ENCODE assay signal across 8 cellular contexts in the genomic region with DNA sequence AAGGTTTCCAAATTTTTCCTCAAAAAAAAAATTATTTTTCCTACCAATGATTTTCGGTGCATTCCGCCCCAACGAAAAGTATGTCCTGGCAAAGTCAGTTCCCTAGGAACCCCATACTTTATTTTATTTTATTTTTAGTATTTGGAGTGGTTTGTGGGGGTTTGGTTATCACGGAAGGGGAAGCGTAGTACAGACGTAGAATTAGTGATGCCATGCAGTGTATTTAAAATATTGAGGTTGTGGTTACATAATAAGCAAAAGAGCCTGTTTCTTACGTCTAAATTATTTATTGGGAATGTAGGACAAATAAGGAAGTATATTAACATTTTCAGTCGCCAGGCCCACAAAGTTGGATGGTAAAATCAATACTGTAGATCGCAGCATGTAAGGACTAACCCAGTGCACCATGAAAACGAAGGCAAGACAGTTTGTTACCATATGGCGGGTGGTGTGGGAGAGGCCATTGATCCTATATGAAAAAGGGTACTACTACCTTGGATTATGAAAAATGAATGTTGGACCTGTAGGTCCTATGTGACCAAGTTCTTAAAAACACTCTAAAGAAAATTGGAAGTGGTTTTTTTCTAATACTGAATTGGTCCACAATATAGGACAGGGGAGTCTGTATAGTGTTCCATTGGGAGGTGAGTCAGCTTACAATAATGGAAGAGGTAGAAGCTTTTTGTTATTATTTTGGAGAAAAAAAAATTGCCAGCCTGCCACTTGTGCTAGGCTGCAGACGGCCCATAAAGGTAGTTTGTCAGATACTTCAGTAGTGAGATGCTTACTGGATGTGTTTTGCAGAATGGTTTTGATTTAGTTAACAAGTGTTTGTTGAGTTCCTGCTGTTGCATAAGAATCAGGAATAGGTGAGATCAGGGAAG. TPM values are rescaled to one million over a fixed set of nuclear protein-coding genes. Genes with fewer than 3 reads are reported as not detected.
DNase-seq lines count a peak whose midpoint lies in the region; ATAC-seq and TF ChIP-seq lines count a peak whose summit lies in the region.

No MANE protein-coding gene starts in this region.

- peak overlapping the region; percentile 64 for H3K4me3 ChIP-seq in cardiac muscle cell
- H3K4me3 ChIP-seq in SK-N-SH (ENCODE audit: low read depth in 2 of 2, low read length in 1 of 2) = peak overlapping the region; percentile 78 to 92
- peak overlapping the region; percentile 94 for H3K4me3 ChIP-seq in epithelial cell of proximal tubule (ENCODE audit: low read depth, low read length)
- H3K4me3 ChIP-seq in osteoblast (ENCODE audit: insufficient read depth, low read length) = peak overlapping the region; percentile 81

- H2AFZ ChIP-seq in SK-N-SH (ENCODE audit: low read depth) (peak overlapping the region; percentile 94), osteoblast (ENCODE audit: low read length) (peak overlapping the region; percentile 77)

- 11% methylated on average over 12 of the region's 12 CpGs for WGBS in SK-N-SH (ENCODE audit: low lambda C conversion rate)

- no peaks in the 10 kb centered on the region for H3K27me3 ChIP-seq in cardiac muscle cell
- no peaks in the 10 kb centered on the region for H3K27me3 ChIP-seq in SK-N-SH (ENCODE audit: insufficient read depth)
- H3K27me3 ChIP-seq in osteoblast (ENCODE audit: insufficient read depth, low read length) = no peaks in the 10 kb centered on the region

- DNase-seq in cardiac muscle cell (ENCODE audit: low read depth in 1 of 2, low spot score in 1 of 2) (peak in 1 of 2 donors; percentile 27), left cardiac atrium (no peak), SK-N-SH (peak; percentile 9), epithelial cell of proximal tubule (ENCODE audit: low read depth) (no peak), osteoblast (ENCODE audit: insufficient read length, low spot score, missing footprints) (peak; percentile 41), NCI-H345 treated with DMSO at 0.1 percent for 48 hours (lab: John Stamatoyannopoulos, UW; ENCODE audit: unreplicated experiment) (no peak), HCEC 1CT (no peak)

- peaks cover 8% of the 10 kb centered on the region for H3K36me3 ChIP-seq in cardiac muscle cell
- peaks cover 21 to 29% of the 10 kb centered on the region in 2 experiments for H3K36me3 ChIP-seq in SK-N-SH (replicated peaks in 1 of 2; ENCODE audit: control insufficient read depth in 1 of 2, insufficient read depth in 2 of 2, low read length in 1 of 2)
- H3K36me3 ChIP-seq in osteoblast (ENCODE audit: insufficient read depth, low read length) = peaks cover 17% of the 10 kb centered on the region

- peaks cover 59% of the 10 kb centered on the region for H3K79me2 ChIP-seq in SK-N-SH (ENCODE audit: insufficient read depth)
- peaks cover 47% of the 10 kb centered on the region for H3K79me2 ChIP-seq in osteoblast (ENCODE audit: insufficient read depth, low read length)

- ATAC-seq in left cardiac atrium (no peak), HG03354 (IDR thresholded peaks at IDR 0.05; ENCODE audit: poor library complexity, severe bottlenecking, unreplicated experiment) (no peak)

- H3K4me1 ChIP-seq in cardiac muscle cell (ENCODE audit: low read depth) = peaks cover 10% of the 10 kb centered on the region
- peaks cover 1 to 6% of the 10 kb centered on the region in 2 experiments; a peak in 3 of 4 replicates for H3K4me1 ChIP-seq in SK-N-SH (ENCODE audit: control insufficient read depth in 1 of 2, insufficient read depth in 2 of 2, low read depth in 1 of 2, low read length in 1 of 2)
- peaks cover 35% of the 10 kb centered on the region for H3K4me1 ChIP-seq in osteoblast (ENCODE audit: insufficient read depth, low read length)

- CTCF ChIA-PET in SK-N-SH (lab: Yijun Ruan, JAX) = interaction anchor here (1.3 to 1.7 kb wide), 2 partner anchors 267 to 382 kb away, joined by 3 to 4 read pairs; no protein-coding TSS in a partner anchor

- H4K20me1 ChIP-seq in SK-N-SH (ENCODE audit: insufficient read depth) = no peaks in the 10 kb centered on the region
- no peaks in the 10 kb centered on the region for H4K20me1 ChIP-seq in osteoblast (ENCODE audit: insufficient read depth, low read length)

- H3K9ac ChIP-seq in SK-N-SH = peak overlapping the region; percentile 85

- H3K9me3 ChIP-seq in cardiac muscle cell (ENCODE audit: low read depth) (no peaks in the 10 kb centered on the region), SK-N-SH (peaks cover 17% of the 10 kb centered on the region), osteoblast (ENCODE audit: low read depth, low read length) (peaks cover 5% of the 10 kb centered on the region)

- no peak for TF ChIP-seq CTCF in cardiac muscle cell (IDR thresholded peaks at IDR 0.05; ENCODE audit: low read depth, low read length)
- TF ChIP-seq CTCF in SK-N-SH (IDR thresholded peaks at IDR 0.05) = no peak
- no peak for TF ChIP-seq CTCF in epithelial cell of proximal tubule (conservative IDR thresholded peaks at IDR 0.05; ENCODE audit: low read depth, low read length)
- TF ChIP-seq CTCF in osteoblast (IDR thresholded peaks at IDR 0.05; ENCODE audit: extremely low read depth, low read depth, low read length) = no peak

- H3K9me2 ChIP-seq in SK-N-SH = no peaks in the 10 kb centered on the region

- H3F3A ChIP-seq in SK-N-SH (replicated peaks; ENCODE audit: insufficient read depth) = peaks cover 18% of the 10 kb centered on the region

- peak overlapping the region; percentile 79 for H3K27ac ChIP-seq in cardiac muscle cell
- H3K27ac ChIP-seq in SK-N-SH (ENCODE audit: low read depth in 2 of 2, low read length in 1 of 2) = peak overlapping the region; percentile 75 to 98
- H3K27ac ChIP-seq in osteoblast (ENCODE audit: low read depth, low read length) = peak overlapping the region; percentile 95

- peak overlapping the region; percentile 70 for H3K4me2 ChIP-seq in SK-N-SH
- H3K4me2 ChIP-seq in osteoblast (ENCODE audit: insufficient read depth, low read length) = peak overlapping the region; percentile 90

- TF ChIP-seq EP300 in SK-N-SH (IDR thresholded peaks at IDR 0.05; ENCODE audit: borderline replicate concordance in 1 of 2, low read depth in 1 of 2, low read length in 1 of 2) = no peak

- intact Hi-C loops in left cardiac atrium (cut with DNase I) = loop anchor here in 1 of 2 donors (10.0 kb wide), 2 partner anchors 197 to 383 kb away; a partner anchor contains a TSS

- POLR2A ChIA-PET in SK-N-SH (lab: Yijun Ruan, JAX) = interaction anchor here (0.9 to 1.5 kb wide), 4 partner anchors 9 to 382 kb away, joined by 3 to 10 read pairs (median 4); no protein-coding TSS in a partner anchor

- TF ChIP-seq RAD21 in SK-N-SH (IDR thresholded peaks at IDR 0.05; ENCODE audit: low read length) = no peak

TF ChIP-seq in SK-N-SH, 30 proteins besides CTCF, POLR2A, EP300 and RAD21 (continues in another document):
- TF ChIP-seq, protein P1, sequence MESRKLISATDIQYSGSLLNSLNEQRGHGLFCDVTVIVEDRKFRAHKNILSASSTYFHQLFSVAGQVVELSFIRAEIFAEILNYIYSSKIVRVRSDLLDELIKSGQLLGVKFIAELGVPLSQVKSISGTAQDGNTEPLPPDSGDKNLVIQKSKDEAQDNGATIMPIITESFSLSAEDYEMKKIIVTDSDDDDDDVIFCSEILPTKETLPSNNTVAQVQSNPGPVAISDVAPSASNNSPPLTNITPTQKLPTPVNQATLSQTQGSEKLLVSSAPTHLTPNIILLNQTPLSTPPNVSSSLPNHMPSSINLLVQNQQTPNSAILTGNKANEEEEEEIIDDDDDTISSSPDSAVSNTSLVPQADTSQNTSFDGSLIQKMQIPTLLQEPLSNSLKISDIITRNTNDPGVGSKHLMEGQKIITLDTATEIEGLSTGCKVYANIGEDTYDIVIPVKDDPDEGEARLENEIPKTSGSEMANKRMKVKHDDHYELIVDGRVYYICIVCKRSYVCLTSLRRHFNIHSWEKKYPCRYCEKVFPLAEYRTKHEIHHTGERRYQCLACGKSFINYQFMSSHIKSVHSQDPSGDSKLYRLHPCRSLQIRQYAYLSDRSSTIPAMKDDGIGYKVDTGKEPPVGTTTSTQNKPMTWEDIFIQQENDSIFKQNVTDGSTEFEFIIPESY (IDR thresholded peaks at IDR 0.05; ENCODE audit: borderline replicate concordance, low read depth) = no peak
- no peak for TF ChIP-seq GATA2 (CRISPR knock-in tag; IDR thresholded peaks at IDR 0.05)
- TF ChIP-seq, protein P2, sequence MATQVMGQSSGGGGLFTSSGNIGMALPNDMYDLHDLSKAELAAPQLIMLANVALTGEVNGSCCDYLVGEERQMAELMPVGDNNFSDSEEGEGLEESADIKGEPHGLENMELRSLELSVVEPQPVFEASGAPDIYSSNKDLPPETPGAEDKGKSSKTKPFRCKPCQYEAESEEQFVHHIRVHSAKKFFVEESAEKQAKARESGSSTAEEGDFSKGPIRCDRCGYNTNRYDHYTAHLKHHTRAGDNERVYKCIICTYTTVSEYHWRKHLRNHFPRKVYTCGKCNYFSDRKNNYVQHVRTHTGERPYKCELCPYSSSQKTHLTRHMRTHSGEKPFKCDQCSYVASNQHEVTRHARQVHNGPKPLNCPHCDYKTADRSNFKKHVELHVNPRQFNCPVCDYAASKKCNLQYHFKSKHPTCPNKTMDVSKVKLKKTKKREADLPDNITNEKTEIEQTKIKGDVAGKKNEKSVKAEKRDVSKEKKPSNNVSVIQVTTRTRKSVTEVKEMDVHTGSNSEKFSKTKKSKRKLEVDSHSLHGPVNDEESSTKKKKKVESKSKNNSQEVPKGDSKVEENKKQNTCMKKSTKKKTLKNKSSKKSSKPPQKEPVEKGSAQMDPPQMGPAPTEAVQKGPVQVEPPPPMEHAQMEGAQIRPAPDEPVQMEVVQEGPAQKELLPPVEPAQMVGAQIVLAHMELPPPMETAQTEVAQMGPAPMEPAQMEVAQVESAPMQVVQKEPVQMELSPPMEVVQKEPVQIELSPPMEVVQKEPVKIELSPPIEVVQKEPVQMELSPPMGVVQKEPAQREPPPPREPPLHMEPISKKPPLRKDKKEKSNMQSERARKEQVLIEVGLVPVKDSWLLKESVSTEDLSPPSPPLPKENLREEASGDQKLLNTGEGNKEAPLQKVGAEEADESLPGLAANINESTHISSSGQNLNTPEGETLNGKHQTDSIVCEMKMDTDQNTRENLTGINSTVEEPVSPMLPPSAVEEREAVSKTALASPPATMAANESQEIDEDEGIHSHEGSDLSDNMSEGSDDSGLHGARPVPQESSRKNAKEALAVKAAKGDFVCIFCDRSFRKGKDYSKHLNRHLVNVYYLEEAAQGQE (IDR thresholded peaks at IDR 0.05; ENCODE audit: low read depth, low read length) = no peak

RNA-seq across cellular contexts. Expression of a gene that starts 0.7 kb away (rescaled TPM):
- total RNA-seq in cardiac muscle cell (6.7 and 10.6 TPM in 2 replicates), left cardiac atrium (10 to 100 TPM; 25.2 to 25.7 TPM), epithelial cell of proximal tubule (9.9 and 10.6 TPM in 2 replicates), osteoblast (37.6 and 39.2 TPM in 2 replicates)
- polyA plus RNA-seq in cardiac muscle cell (23.5 and 36.5 TPM in 2 replicates), SK-N-SH (2012; rRNA removed) (13.9 and 15.3 TPM in 2 replicates)
- 20.6 and 26.3 TPM in 2 replicates for polyA plus RNA-seq in SK-N-SH (2012; cell fraction: cytosol; rRNA removed)
- 6.1 and 15.8 TPM in 2 replicates for polyA plus RNA-seq in SK-N-SH (2012; cell fraction: nucleus; rRNA removed)

RNA-seq across cellular contexts. Expression of a gene that starts 1.0 kb away (rescaled TPM):
- total RNA-seq in cardiac muscle cell (4.9 and 10.4 TPM in 2 replicates), left cardiac atrium (1 to 10 TPM; 8.2 to 9.8 TPM), epithelial cell of proximal tubule (3.2 and 6.6 TPM in 2 replicates), osteoblast (4.3 and 6.2 TPM in 2 replicates)
- polyA plus RNA-seq in cardiac muscle cell (23.6 and 27.7 TPM in 2 replicates), SK-N-SH (2012; rRNA removed) (4.4 and 5.8 TPM in 2 replicates)
- polyA plus RNA-seq in SK-N-SH (2012; cell fraction: cytosol; rRNA removed) = 6.7 and 8.2 TPM in 2 replicates
- 2.4 and 4.3 TPM in 2 replicates for polyA plus RNA-seq in SK-N-SH (2012; cell fraction: nucleus; rRNA removed)

Comparison
In these comparisons a context has a peak if more than half of its experiments do, and no peak if none do; other contexts are left out.
1. DNase-seq: peak in SK-N-SH (single experiment) and osteoblast (single experiment); none in left cardiac atrium (single experiment), epithelial cell of proximal tubule (single experiment), NCI-H345 treated with DMSO at 0.1 percent for 48 hours (single experiment) and HCEC 1CT (single experiment).
2. Peak in every context shown above with its lines, with median percentiles within 50 percentile points of each other: H3K27ac ChIP-seq and H3K4me3 ChIP-seq.